In genomic region chr18:805755-806110, GRCh38 we compare ENCODE assay signal across 10 cellular contexts. TPM values are rescaled to one million over a fixed set of nuclear protein-coding genes. Genes with fewer than 3 reads are reported as not detected.
DNase-seq lines count a peak whose midpoint lies in the region; ATAC-seq, FAIRE-seq and TF ChIP-seq lines count a peak whose summit lies in the region.
"Had no signal": no experiment of that assay in that cellular context is flagged by ENCODE, and none has a peak within 500 bp of the region (broad histone marks: within the 10 kb centered on the region; RNA-seq: fewer than 3 reads in every experiment).

No MANE protein-coding gene starts in this region.

- H2AFZ ChIP-seq in DND-41 (ENCODE audit: low read depth, low read length): no peak overlapping the region

- H3K36me3 ChIP-seq in DND-41 (ENCODE audit: insufficient read depth, low read length) (no peaks in the 10 kb centered on the region), pancreas (no peaks in the 10 kb centered on the region)

- H3K79me2 ChIP-seq in DND-41 (ENCODE audit: insufficient read depth, low read length): peaks cover 98% of the 10 kb centered on the region

- no peak for FAIRE-seq in pancreas (lab: Jason Lieb, UNC)

- H4K20me1 ChIP-seq in DND-41 (ENCODE audit: insufficient read depth, low read length): peaks cover 23% of the 10 kb centered on the region; the same call in 1 of the 2 replicates

- H3K27ac ChIP-seq in DND-41 (ENCODE audit: low read length) (peak overlapping the region; percentile 23; the same call in 1 of the 2 replicates), pancreas (peak overlapping the region in 2 of 4 donors; percentile 30 to 34)

- no peaks in the 10 kb centered on the region for H3K27me3 Mint-ChIP-seq in effector memory CD8-positive, alpha-beta T cell

- DNase-seq in DND-41: no peak
- DNase-seq in effector memory CD8-positive, alpha-beta T cell: no peak
- no peak for DNase-seq in Ammon's horn (ENCODE audit: low spot score)
- DNase-seq in DMS 273 (lab: John Stamatoyannopoulos, UW; ENCODE audit: unreplicated experiment): no peak
- no peak for DNase-seq in pancreas
- DNase-seq in RPMI8226: no peak
- DNase-seq: activated CD4-positive, alpha-beta T cell treated with anti-CD3 and anti-CD28 coated beads, Interleukin-2, amount 50 U/mL, for 48 hours; NCI-H1930 had no signal

- H3K9me3 ChIP-seq in DND-41 (ENCODE audit: insufficient read depth, low read length, severe bottlenecking) (no peaks in the 10 kb centered on the region), pancreas (no peaks in the 10 kb centered on the region)

- WGBS in pancreas, 2 donors: 47 to 56% methylated on average over 2 of the region's 2 CpGs

- TF ChIP-seq CTCF in DND-41 (IDR thresholded peaks at IDR 0.05; ENCODE audit: borderline replicate concordance, extremely low read depth, low read length, poor library complexity, severe bottlenecking): no peak
- TF ChIP-seq CTCF in pancreas (IDR thresholded peaks at IDR 0.05): no peak

- H3K9ac ChIP-seq in DND-41 (ENCODE audit: low read depth, low read length): no peak overlapping the region

- H3K9me3 Mint-ChIP-seq in effector memory CD8-positive, alpha-beta T cell: no peaks in the 10 kb centered on the region

- H3K27ac Mint-ChIP-seq in effector memory CD8-positive, alpha-beta T cell: peak overlapping the region in 1 of 2 donors; percentile 38

- peak overlapping the region; percentile 24; the same call in 1 of the 2 replicates for H3K4me2 ChIP-seq in DND-41 (ENCODE audit: insufficient read depth, low read length)

- peaks cover 9% of the 10 kb centered on the region for H3K36me3 Mint-ChIP-seq in effector memory CD8-positive, alpha-beta T cell (ENCODE audit: insufficient read depth)

- no peaks in the 10 kb centered on the region for H3K27me3 ChIP-seq in DND-41 (ENCODE audit: insufficient read depth, low read length, poor library complexity)
- no peaks in the 10 kb centered on the region for H3K27me3 ChIP-seq in pancreas

- intact Hi-C loops in pancreas (cut with DNase I): no loop called here

- peaks cover 39% of the 10 kb centered on the region for H3K4me1 ChIP-seq in DND-41 (ENCODE audit: insufficient read depth, low read length)
- peaks cover 13 to 33% (median 30%) of the 10 kb centered on the region in 3 donors for H3K4me1 ChIP-seq in pancreas

- H3K4me1 Mint-ChIP-seq in effector memory CD8-positive, alpha-beta T cell (ENCODE audit: low read depth in 2 of 2): peaks cover 28 to 67% of the 10 kb centered on the region in 2 donors

- peak overlapping the region; percentile 49 to 71 for H3K4me3 Mint-ChIP-seq in effector memory CD8-positive, alpha-beta T cell

- ATAC-seq in DND-41 (ENCODE audit: insufficient read depth, low read depth) (peak; percentile 20; the same call in 2 of the 3 replicates), GM19452 (IDR thresholded peaks at IDR 0.05; ENCODE audit: unreplicated experiment) (peak; percentile 44), HG03378 (IDR thresholded peaks at IDR 0.05; ENCODE audit: unreplicated experiment) (peak; percentile 39), pancreas (no peak)
- ATAC-seq in effector memory CD8-positive, alpha-beta T cell (replicated peaks): no peak

- H3K4me3 ChIP-seq in DND-41 (ENCODE audit: low read depth in 1 of 2, low read length in 2 of 2): no peak overlapping the region
- H3K4me3 ChIP-seq in pancreas: no peak overlapping the region

RNA-seq across cellular contexts. Expression of gene YES1, which starts 6.3 kb away (rescaled TPM):
- total RNA-seq in pancreas: 10 to 100 TPM; 28.1 to 35.2 (median 30.7) TPM
- polyA plus RNA-seq in pancreas: 10 to 100 TPM; 10.7 to 11.4 TPM

Comparison
In these comparisons a context has a peak if more than half of its experiments do, and no peak if none do; other contexts are left out.
1. ATAC-seq: peak in DND-41 (single experiment), GM19452 (single experiment) and HG03378 (single experiment); none in effector memory CD8-positive, alpha-beta T cell (single experiment) and pancreas (0 of 4).